ENCODE assay signal across 8 cellular contexts in the genomic region with DNA sequence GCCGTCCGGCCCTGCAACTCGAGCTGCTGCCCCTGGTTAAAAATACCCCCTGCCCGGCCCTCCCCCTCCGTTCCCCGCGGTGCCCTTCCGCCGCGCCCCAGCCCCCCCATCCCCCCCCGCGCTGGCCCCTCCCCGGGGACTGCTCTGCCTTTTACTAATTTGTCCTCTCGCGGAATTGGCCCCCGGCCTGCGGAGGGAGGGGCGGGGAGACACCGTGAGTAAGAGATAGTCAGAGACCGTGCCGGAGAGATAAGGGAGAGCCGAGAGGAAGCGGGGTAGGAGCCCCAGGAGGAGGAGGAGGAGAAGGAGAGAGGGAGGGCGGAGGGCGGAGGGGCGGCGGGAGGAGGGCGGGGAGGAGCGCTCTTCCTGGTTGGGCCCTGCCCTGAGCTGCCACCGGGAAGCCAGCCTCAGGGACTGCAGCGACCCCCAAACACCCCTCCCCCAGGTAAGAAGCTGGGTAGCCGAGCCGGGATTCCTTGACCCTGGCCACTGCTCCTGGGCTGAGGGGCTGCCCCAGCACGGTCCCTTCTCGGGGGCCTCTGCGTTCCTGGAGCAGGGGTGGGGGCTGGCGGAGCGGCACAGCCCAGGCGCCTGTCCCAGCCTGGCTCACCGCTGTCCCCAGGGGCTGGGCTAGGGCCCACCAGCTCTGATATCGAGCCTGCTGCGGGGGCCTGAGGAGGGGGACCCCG. TPM values are rescaled to one million over a fixed set of nuclear protein-coding genes. Genes with fewer than 3 reads are reported as not detected.
A peak's percentile ranks its signal among the peaks of the same experiment; 100 is the strongest.
DNase-seq lines count a peak whose midpoint lies in the region; ATAC-seq and TF ChIP-seq lines count a peak whose summit lies in the region.

A gene (plus strand): TSS at position 360 of the 689 bp plus-strand sequence. CDS start 774 bp downstream, outside the sequence.

- peaks cover 12% of the 10 kb centered on the region for H3K4me1 ChIP-seq in colonic mucosa

- peaks cover 9% of the 10 kb centered on the region for H3K36me3 ChIP-seq in colonic mucosa

- intact Hi-C loops in colonic mucosa (cut with DNase I), result loop anchor here (5.0 kb wide), 2 partner anchors 44 to 59 kb away; a partner anchor contains a TSS

- peak within 1 kb of the TSS; percentile 94 for H3K4me3 ChIP-seq in colonic mucosa

- TF ChIP-seq CTCF in GM13977 (IDR thresholded peaks at IDR 0.05; ENCODE audit: extremely low read depth, insufficient read depth, missing control alignments) (no peak), colonic mucosa (IDR thresholded peaks at IDR 0.05) (no peak)

- no peaks in the 10 kb centered on the region for H3K9me3 ChIP-seq in colonic mucosa

- peak within 1 kb of the TSS; percentile 97 for H3K27ac ChIP-seq in colonic mucosa

- peak within 1 kb of the TSS; percentile 87 to 99 for H3K9ac ChIP-seq in colonic mucosa (ENCODE audit: low read depth in 2 of 2, low read length in 2 of 2)

- H3K27me3 ChIP-seq in colonic mucosa, result no peaks in the 10 kb centered on the region

- DNase-seq in GM13977 (ENCODE audit: low spot score) (peak; percentile 86), NCI-H510A (lab: John Stamatoyannopoulos, UW) (peak; percentile 53), colonic mucosa (peak; percentile 96), left kidney (ENCODE audit: low read depth, low spot score) (peak; percentile 91)
- peak; percentile 85 for DNase-seq in activated CD4-positive, alpha-beta T cell treated with anti-CD3 and anti-CD28 coated beads for 48 hours
- DNase-seq in stimulated activated CD4-positive, alpha-beta T cell treated with anti-CD3 and anti-CD28 coated beads, Interleukin-1b, Interleukin-23, amount 100 ng/mL, for 48 hours, result peak; percentile 81

- in situ Hi-C loops in GM13977 (cut with MboI; ENCODE audit: low pct_unique_long_range_greater_than_20kb, low sequenced_read_pairs, unreplicated experiment), result no loop called here

- ATAC-seq in HG03025 (IDR thresholded peaks at IDR 0.05; ENCODE audit: low FRiP score, unreplicated experiment), result peak; percentile 48
- ATAC-seq in GM18519 (IDR thresholded peaks at IDR 0.05; ENCODE audit: low FRiP score, unreplicated experiment), result no peak

RNA-seq across cellular contexts. Expression of the gene that starts here (rescaled TPM):
- 100 to 1,000 TPM; 325 to 416 TPM for total RNA-seq in colonic mucosa
